ENCODE assay signal across 23 cellular contexts in genomic region chr14:56310643-56311042, GRCh38.
DNase-seq lines count a peak whose midpoint lies in the region; ATAC-seq, FAIRE-seq and TF ChIP-seq lines count a peak whose summit lies in the region.
"Had no signal": no experiment of that assay in that cellular context is flagged by ENCODE, and none has a peak within 500 bp of the region (broad histone marks: within the 10 kb centered on the region; RNA-seq: fewer than 3 reads in every experiment).

No MANE protein-coding gene starts in this region.

- H4K91ac ChIP-seq in IMR-90 (ENCODE audit: insufficient read depth, low read depth, low read length), result peak overlapping the region; percentile 69; the same call in 1 of the 2 replicates

- no peak for TF ChIP-seq RAD21 in IMR-90 (IDR thresholded peaks at IDR 0.05; ENCODE audit: low read length)

- DNase-seq in IMR-90, result peak; percentile 59
- DNase-seq in astrocyte (ENCODE audit: low read depth), result peak; percentile 65
- DNase-seq in left ventricle myocardium superior, result no peak
- no peak for DNase-seq in DMS 273 treated with DMSO at 0.1 percent for 48 hours (lab: John Stamatoyannopoulos, UW)
- no peak for DNase-seq in NCI-H524 (lab: John Stamatoyannopoulos, UW)
- DNase-seq: activated CD4-positive, alpha-beta T cell treated with anti-CD3 and anti-CD28 coated beads for 4 hours; activated CD8-positive, alpha-beta memory T cell treated with anti-CD3 and anti-CD28 coated beads, Interleukin-2, amount 50 U/mL, for 48 hours; activated naive CD4-positive, alpha-beta T cell; BE2C; GF-D8; NCI-H2029 treated with DMSO at 0.1 percent for 48 hours; NCI-H510A; right lobe of liver; stimulated activated CD4-positive, alpha-beta T cell treated with anti-CD3 and anti-CD28 coated beads, Interleukin-2, amount 100 ng/mL, for 48 hours had no signal

- FAIRE-seq in astrocyte (lab: Jason Lieb, UNC), result no peak

- no CpG with 5 or more reads among the region's 10 CpGs for WGBS in IMR-90 (ENCODE audit: extremely low coverage in 2 of 2, insufficient read length in 1 of 2), 2 experiments

- H2AK9ac ChIP-seq in IMR-90 (replicated peaks; ENCODE audit: low read depth, low read length, poor library complexity), result no peak overlapping the region

- no peak overlapping the region for H3K4me3 Mint-ChIP-seq in astrocyte (ENCODE audit: unreplicated experiment)
- H3K4me3 Mint-ChIP-seq: brain; neural progenitor cell; T-helper 2 cell treated with Interferon-gamma antibody and Interleukin-4, amounts not matched to agents 5 μg/mL and 100 μg/mL, for 36 hours had no signal

- BruUV-seq in IMR-90 (replicated peaks; lab: Mats Ljungman, UMichigan), result no TSS peak

- H2BK15ac ChIP-seq in IMR-90 (ENCODE audit: low read depth, low read length), result peak overlapping the region; percentile 17; the same call in 1 of the 3 replicates

- peak overlapping the region; percentile 84 for H2BK120ac ChIP-seq in IMR-90 (ENCODE audit: low read depth, low read length)

- no peak overlapping the region; the same call in 1 of the 2 replicates for H3K56ac ChIP-seq in IMR-90 (ENCODE audit: extremely low read depth, insufficient read depth, low read length)

- peak overlapping the region; percentile 20; the same call in 1 of the 2 replicates for H3K18ac ChIP-seq in IMR-90 (ENCODE audit: low read depth, low read length)

- peak overlapping the region; percentile 77; the same call in 1 of the 2 replicates for H2AK5ac ChIP-seq in IMR-90 (ENCODE audit: low read depth, low read length)

- peak overlapping the region; percentile 41 for H2BK5ac ChIP-seq in IMR-90 (ENCODE audit: low read depth, low read length, poor library complexity, severe bottlenecking)

- H3K79me2 ChIP-seq in astrocyte (ENCODE audit: insufficient read depth, low read length), result no peaks in the 10 kb centered on the region

- H3K4me1 ChIP-seq in IMR-90 (ENCODE audit: control insufficient read depth, insufficient read depth, low read length), result peaks cover 3% of the 10 kb centered on the region
- H3K4me1 ChIP-seq in astrocyte (ENCODE audit: insufficient read depth, low read length), result peaks cover 14% of the 10 kb centered on the region
- H3K4me1 ChIP-seq in skeletal muscle satellite cell (ENCODE audit: control insufficient read depth, insufficient read depth, low read length), result peaks cover 17% of the 10 kb centered on the region
- H3K4me1 ChIP-seq: BE2C, HAP-1, right lobe of liver, suprapubic skin had no signal

- no peak overlapping the region for H3K27ac ChIP-seq in IMR-90 (ENCODE audit: insufficient read depth, low read length)
- H3K27ac ChIP-seq in astrocyte (ENCODE audit: low read depth, low read length), result no peak overlapping the region
- H3K27ac ChIP-seq: neural progenitor cell, right lobe of liver, suprapubic skin had no signal

- intact Hi-C loops in IMR-90 (cut with micrococcal nuclease), result no loop called here
- intact Hi-C loops in left ventricle myocardium superior (cut with micrococcal nuclease), result no loop called here

- peak overlapping the region; percentile 80 for H3K4ac ChIP-seq in IMR-90 (ENCODE audit: low read depth, low read length)

- H3K9me3 ChIP-seq in IMR-90 (ENCODE audit: control insufficient read depth, insufficient read depth, low read length) (no peaks in the 10 kb centered on the region), astrocyte (ENCODE audit: insufficient read depth, low read depth, low read length) (no peaks in the 10 kb centered on the region), skeletal muscle satellite cell (replicated peaks; ENCODE audit: low read length) (no peaks in the 10 kb centered on the region)
- H3K9me3 ChIP-seq: BE2C, HAP-1, right lobe of liver, suprapubic skin had no signal

- H3K27me3 Mint-ChIP-seq in astrocyte (ENCODE audit: low read depth, unreplicated experiment), result no peaks in the 10 kb centered on the region

- H4K5ac ChIP-seq in IMR-90 (ENCODE audit: low read depth, low read length), result peak overlapping the region; percentile 2; the same call in 1 of the 2 replicates

- in situ Hi-C loops in IMR-90 (cut with MboI; ENCODE audit: low sequenced_read_pairs), result no loop called here

- no peak overlapping the region for H3K27ac Mint-ChIP-seq in astrocyte (ENCODE audit: unreplicated experiment)
- H3K27ac Mint-ChIP-seq: neural progenitor cell; T-helper 2 cell treated with Interferon-gamma antibody and Interleukin-4, amounts not matched to agents 5 μg/mL and 100 μg/mL, for 36 hours had no signal

- ATAC-seq in IMR-90 (ENCODE audit: low read depth) (peak; percentile 89), left ventricle myocardium superior (peak; percentile 66), GM21737 (IDR thresholded peaks at IDR 0.05; ENCODE audit: unreplicated experiment) (no peak), HG03565 (IDR thresholded peaks at IDR 0.05; ENCODE audit: unreplicated experiment) (no peak)
- ATAC-seq: right lobe of liver had no signal

- CTCF ChIA-PET in IMR-90 (lab: Yijun Ruan, JAX), result interaction anchor here (1.1 to 1.2 kb wide), 2 partner anchors 11 to 200 kb away, joined by 3 read pairs; no protein-coding TSS in a partner anchor

- H3K27me3 ChIP-seq in IMR-90 (ENCODE audit: control insufficient read depth, insufficient read depth, low read length), result no peaks in the 10 kb centered on the region
- H3K27me3 ChIP-seq in astrocyte (ENCODE audit: insufficient read depth, low read length), result no peaks in the 10 kb centered on the region
- no peaks in the 10 kb centered on the region for H3K27me3 ChIP-seq in skeletal muscle satellite cell (ENCODE audit: control insufficient read depth, insufficient read depth, low read length)
- H3K27me3 ChIP-seq: BE2C, neural progenitor cell, right lobe of liver, suprapubic skin had no signal

- H3K4me1 Mint-ChIP-seq in astrocyte (ENCODE audit: low read depth, unreplicated experiment), result peaks cover 21% of the 10 kb centered on the region

- H2BK20ac ChIP-seq in IMR-90 (ENCODE audit: low read depth, low read length), result peak overlapping the region; percentile 85

- H3K9me1 ChIP-seq in IMR-90 (ENCODE audit: insufficient read depth, low read length), result peaks cover 3% of the 10 kb centered on the region; the same call in 1 of the 2 replicates

- peaks cover 3% of the 10 kb centered on the region for H3K9me3 Mint-ChIP-seq in astrocyte (ENCODE audit: unreplicated experiment)
- H3K9me3 Mint-ChIP-seq: T-helper 2 cell treated with Interferon-gamma antibody and Interleukin-4, amounts not matched to agents 5 μg/mL and 100 μg/mL, for 36 hours had no signal

- H3K36me3 Mint-ChIP-seq in astrocyte (ENCODE audit: low read depth, unreplicated experiment), result no peaks in the 10 kb centered on the region
- H3K36me3 Mint-ChIP-seq: brain, neural progenitor cell had no signal

- H3K4me2 ChIP-seq in IMR-90 (ENCODE audit: low read depth, low read length) (peak overlapping the region; percentile 31; the same call in 1 of the 2 replicates), astrocyte (ENCODE audit: low read length) (peak overlapping the region; percentile 72), skeletal muscle satellite cell (ENCODE audit: low read length) (peak overlapping the region; percentile 49)
- H3K4me2 ChIP-seq: neural progenitor cell had no signal

- H2AFZ ChIP-seq in IMR-90 (replicated peaks; ENCODE audit: low read length, poor library complexity) (peak overlapping the region; percentile 45), astrocyte (ENCODE audit: low read depth, low read length) (no peak overlapping the region)
- H2AFZ ChIP-seq: neural progenitor cell had no signal

- dilution Hi-C loops in IMR-90 (cut with HindIII; ENCODE audit: low sequenced_read_pairs, unreplicated experiment), result no loop called here

- H3K4me3 ChIP-seq in IMR-90 (ENCODE audit: insufficient read depth, low read depth, low read length) (no peak overlapping the region), astrocyte (ENCODE audit: insufficient read depth, low read depth, low read length) (peak overlapping the region; percentile 26), skeletal muscle satellite cell (ENCODE audit: low read length) (peak overlapping the region; percentile 15)
- H3K4me3 ChIP-seq: HAP-1, lung, neural progenitor cell, right lobe of liver, suprapubic skin had no signal

- peak overlapping the region; percentile 34 for H3K23ac ChIP-seq in IMR-90 (ENCODE audit: low read depth, low read length)

- no peak for TF ChIP-seq POLR2A in IMR-90 (IDR thresholded peaks at IDR 0.05; ENCODE audit: low read depth, low read length)

- peak overlapping the region; percentile 22 to 48; a peak in 1 of 4 replicates for H4K8ac ChIP-seq in IMR-90 (ENCODE audit: low read depth in 2 of 2, low read length in 2 of 2)

- peak overlapping the region; percentile 41 for H3K14ac ChIP-seq in IMR-90 (replicated peaks; ENCODE audit: low read depth, low read length)

- H3K79me1 ChIP-seq in IMR-90 (ENCODE audit: low read depth in 1 of 2, low read length in 2 of 2), result no peaks in the 10 kb centered on the region

- H3K36me3 ChIP-seq in IMR-90 (ENCODE audit: control insufficient read depth, insufficient read depth, low read length), result no peaks in the 10 kb centered on the region
- H3K36me3 ChIP-seq in astrocyte (ENCODE audit: insufficient read depth, low read length), result no peaks in the 10 kb centered on the region
- H3K36me3 ChIP-seq in skeletal muscle satellite cell (ENCODE audit: insufficient read depth, low read length), result no peaks in the 10 kb centered on the region
- H3K36me3 ChIP-seq: BE2C, HAP-1, neural progenitor cell, right lobe of liver, suprapubic skin had no signal

- H4K20me1 ChIP-seq in IMR-90 (ENCODE audit: insufficient read depth, low read length) (no peaks in the 10 kb centered on the region), astrocyte (ENCODE audit: insufficient read depth, low read length) (no peaks in the 10 kb centered on the region)

- POLR2A ChIA-PET in IMR-90 (lab: Charles Lee; ENCODE audit: unreplicated experiment), result no interaction called here

- TF ChIP-seq CTCF in IMR-90 (conservative IDR thresholded peaks at IDR 0.05; ENCODE audit: low read depth, low read length) (no peak), astrocyte (IDR thresholded peaks at IDR 0.05; ENCODE audit: insufficient read depth, low read depth, low read length) (no peak)

- no peak overlapping the region for H3K9ac ChIP-seq in IMR-90 (ENCODE audit: low read depth, low read length)
- H3K9ac ChIP-seq in astrocyte (ENCODE audit: low read length), result peak overlapping the region; percentile 34
- peak overlapping the region; percentile 22 for H3K9ac ChIP-seq in skeletal muscle satellite cell (ENCODE audit: low read depth, low read length)
- H3K9ac ChIP-seq: neural progenitor cell had no signal

TF ChIP-seq in IMR-90, 13 proteins besides CTCF, POLR2A, EP300 and RAD21 (continues in another document):
- peak; percentile 11; the same call in 1 of the 2 replicates for TF ChIP-seq NFE2L2 (IDR thresholded peaks at IDR 0.05; ENCODE audit: low read depth, low read length)
- TF ChIP-seq FOS (IDR thresholded peaks at IDR 0.05; ENCODE audit: low read depth, low read length), result 0 out of 2 replicates have a peak, but pooled peaks have one; percentile 28
- no peak for TF ChIP-seq USF2 (IDR thresholded peaks at IDR 0.05; ENCODE audit: low read depth, low read length)

Comparison
In these comparisons a context has a peak if more than half of its experiments do, and no peak if none do; other contexts are left out.
1. ATAC-seq: peak in IMR-90 (single experiment) and left ventricle myocardium superior (single experiment); none in GM21737 (single experiment) and HG03565 (single experiment).
2. DNase-seq: peak in IMR-90 (single experiment) and astrocyte (single experiment); none in left ventricle myocardium superior (single experiment), DMS 273 treated with DMSO at 0.1 percent for 48 hours (single experiment) and NCI-H524 (0 of 2).
3. Peak in every context shown above with its lines, with median percentiles within 50 percentile points of each other: H3K4me2 ChIP-seq.